ENCODE assay signal across 1 cellular context in the genomic region with DNA sequence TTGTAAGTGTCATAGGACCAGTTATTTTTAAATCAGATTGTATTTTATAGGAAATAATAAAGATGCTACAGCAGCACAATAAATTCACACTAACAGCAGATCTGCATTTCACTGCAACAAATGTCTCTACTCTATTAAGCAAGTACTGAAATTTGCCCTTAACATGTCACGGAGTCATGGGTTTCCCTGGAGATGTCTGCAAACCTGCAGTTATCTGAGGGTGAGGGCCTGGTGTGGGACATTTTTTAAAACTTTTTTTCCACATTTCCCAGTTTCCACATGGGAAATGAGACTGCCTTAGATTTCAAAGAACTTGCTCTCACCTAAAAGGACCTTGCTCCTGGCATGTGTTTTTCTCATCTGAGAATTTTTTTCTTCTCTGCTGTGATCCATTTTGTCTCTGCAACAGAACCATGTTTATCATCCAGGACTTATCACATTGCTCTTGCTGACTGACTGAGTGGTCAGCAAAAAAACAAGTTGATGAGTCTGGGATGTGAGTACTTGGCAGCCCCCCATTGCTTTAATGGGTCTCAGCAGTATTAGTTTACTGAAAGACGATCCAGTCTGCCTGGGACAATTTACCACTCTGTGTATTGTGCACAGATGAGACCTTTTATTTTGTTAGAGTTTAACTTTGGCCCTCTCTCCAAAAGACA.
TF ChIP-seq lines count a peak whose summit lies in the region.

No MANE protein-coding gene starts in this region.

TF ChIP-seq in SK-N-SH, 30 proteins besides CTCF, POLR2A, EP300 and RAD21:
- TF ChIP-seq, protein P1, sequence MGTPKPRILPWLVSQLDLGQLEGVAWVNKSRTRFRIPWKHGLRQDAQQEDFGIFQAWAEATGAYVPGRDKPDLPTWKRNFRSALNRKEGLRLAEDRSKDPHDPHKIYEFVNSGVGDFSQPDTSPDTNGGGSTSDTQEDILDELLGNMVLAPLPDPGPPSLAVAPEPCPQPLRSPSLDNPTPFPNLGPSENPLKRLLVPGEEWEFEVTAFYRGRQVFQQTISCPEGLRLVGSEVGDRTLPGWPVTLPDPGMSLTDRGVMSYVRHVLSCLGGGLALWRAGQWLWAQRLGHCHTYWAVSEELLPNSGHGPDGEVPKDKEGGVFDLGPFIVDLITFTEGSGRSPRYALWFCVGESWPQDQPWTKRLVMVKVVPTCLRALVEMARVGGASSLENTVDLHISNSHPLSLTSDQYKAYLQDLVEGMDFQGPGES (IDR thresholded peaks at IDR 0.05; ENCODE audit: low read depth, low read length) = no peak
- TF ChIP-seq TAF1 (IDR thresholded peaks at IDR 0.05; ENCODE audit: borderline replicate concordance, low read depth, low read length) (no peak), RCOR1 (IDR thresholded peaks at IDR 0.05; ENCODE audit: low read length) (no peak), CHD2 (IDR thresholded peaks at IDR 0.05; ENCODE audit: low read length, partially characterized antibody) (no peak), FOXM1 (IDR thresholded peaks at IDR 0.05; ENCODE audit: low read depth) (no peak), FOSL2 (IDR thresholded peaks at IDR 0.05; ENCODE audit: borderline replicate concordance, low read depth) (no peak), SMC3 (IDR thresholded peaks at IDR 0.05; ENCODE audit: low read depth, low read length) (no peak), RXRA (IDR thresholded peaks at IDR 0.05; ENCODE audit: borderline replicate concordance, low read depth) (no peak), SIN3A (IDR thresholded peaks at IDR 0.05; ENCODE audit: borderline replicate concordance, low read depth, low read length) (no peak), YY1 (IDR thresholded peaks at IDR 0.05; ENCODE audit: low read depth) (no peak), TCF12 (IDR thresholded peaks at IDR 0.05) (no peak), MEF2A (IDR thresholded peaks at IDR 0.05; ENCODE audit: borderline replicate concordance, low read depth) (no peak), JUND (IDR thresholded peaks at IDR 0.05) (no peak), TEAD4 (IDR thresholded peaks at IDR 0.05; ENCODE audit: borderline replicate concordance, insufficient read depth) (no peak), RFX5 (IDR thresholded peaks at IDR 0.05; ENCODE audit: low read length) (no peak)
- TF ChIP-seq, protein P2, sequence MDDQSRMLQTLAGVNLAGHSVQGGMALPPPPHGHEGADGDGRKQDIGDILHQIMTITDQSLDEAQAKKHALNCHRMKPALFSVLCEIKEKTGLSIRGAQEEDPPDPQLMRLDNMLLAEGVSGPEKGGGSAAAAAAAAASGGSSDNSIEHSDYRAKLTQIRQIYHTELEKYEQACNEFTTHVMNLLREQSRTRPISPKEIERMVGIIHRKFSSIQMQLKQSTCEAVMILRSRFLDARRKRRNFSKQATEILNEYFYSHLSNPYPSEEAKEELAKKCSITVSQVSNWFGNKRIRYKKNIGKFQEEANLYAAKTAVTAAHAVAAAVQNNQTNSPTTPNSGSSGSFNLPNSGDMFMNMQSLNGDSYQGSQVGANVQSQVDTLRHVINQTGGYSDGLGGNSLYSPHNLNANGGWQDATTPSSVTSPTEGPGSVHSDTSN (IDR thresholded peaks at IDR 0.05) = no peak
- TF ChIP-seq, protein P3, sequence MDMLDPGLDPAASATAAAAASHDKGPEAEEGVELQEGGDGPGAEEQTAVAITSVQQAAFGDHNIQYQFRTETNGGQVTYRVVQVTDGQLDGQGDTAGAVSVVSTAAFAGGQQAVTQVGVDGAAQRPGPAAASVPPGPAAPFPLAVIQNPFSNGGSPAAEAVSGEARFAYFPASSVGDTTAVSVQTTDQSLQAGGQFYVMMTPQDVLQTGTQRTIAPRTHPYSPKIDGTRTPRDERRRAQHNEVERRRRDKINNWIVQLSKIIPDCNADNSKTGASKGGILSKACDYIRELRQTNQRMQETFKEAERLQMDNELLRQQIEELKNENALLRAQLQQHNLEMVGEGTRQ (IDR thresholded peaks at IDR 0.05; ENCODE audit: borderline replicate concordance, low read depth, low read length) = no peak
- TF ChIP-seq, protein P4, sequence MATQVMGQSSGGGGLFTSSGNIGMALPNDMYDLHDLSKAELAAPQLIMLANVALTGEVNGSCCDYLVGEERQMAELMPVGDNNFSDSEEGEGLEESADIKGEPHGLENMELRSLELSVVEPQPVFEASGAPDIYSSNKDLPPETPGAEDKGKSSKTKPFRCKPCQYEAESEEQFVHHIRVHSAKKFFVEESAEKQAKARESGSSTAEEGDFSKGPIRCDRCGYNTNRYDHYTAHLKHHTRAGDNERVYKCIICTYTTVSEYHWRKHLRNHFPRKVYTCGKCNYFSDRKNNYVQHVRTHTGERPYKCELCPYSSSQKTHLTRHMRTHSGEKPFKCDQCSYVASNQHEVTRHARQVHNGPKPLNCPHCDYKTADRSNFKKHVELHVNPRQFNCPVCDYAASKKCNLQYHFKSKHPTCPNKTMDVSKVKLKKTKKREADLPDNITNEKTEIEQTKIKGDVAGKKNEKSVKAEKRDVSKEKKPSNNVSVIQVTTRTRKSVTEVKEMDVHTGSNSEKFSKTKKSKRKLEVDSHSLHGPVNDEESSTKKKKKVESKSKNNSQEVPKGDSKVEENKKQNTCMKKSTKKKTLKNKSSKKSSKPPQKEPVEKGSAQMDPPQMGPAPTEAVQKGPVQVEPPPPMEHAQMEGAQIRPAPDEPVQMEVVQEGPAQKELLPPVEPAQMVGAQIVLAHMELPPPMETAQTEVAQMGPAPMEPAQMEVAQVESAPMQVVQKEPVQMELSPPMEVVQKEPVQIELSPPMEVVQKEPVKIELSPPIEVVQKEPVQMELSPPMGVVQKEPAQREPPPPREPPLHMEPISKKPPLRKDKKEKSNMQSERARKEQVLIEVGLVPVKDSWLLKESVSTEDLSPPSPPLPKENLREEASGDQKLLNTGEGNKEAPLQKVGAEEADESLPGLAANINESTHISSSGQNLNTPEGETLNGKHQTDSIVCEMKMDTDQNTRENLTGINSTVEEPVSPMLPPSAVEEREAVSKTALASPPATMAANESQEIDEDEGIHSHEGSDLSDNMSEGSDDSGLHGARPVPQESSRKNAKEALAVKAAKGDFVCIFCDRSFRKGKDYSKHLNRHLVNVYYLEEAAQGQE (IDR thresholded peaks at IDR 0.05; ENCODE audit: low read depth, low read length) = no peak
TF ChIP-seq in SK-N-SH: peak in this region for 0.
